30 cellular contexts compared by ENCODE assay signal in the genomic region with DNA sequence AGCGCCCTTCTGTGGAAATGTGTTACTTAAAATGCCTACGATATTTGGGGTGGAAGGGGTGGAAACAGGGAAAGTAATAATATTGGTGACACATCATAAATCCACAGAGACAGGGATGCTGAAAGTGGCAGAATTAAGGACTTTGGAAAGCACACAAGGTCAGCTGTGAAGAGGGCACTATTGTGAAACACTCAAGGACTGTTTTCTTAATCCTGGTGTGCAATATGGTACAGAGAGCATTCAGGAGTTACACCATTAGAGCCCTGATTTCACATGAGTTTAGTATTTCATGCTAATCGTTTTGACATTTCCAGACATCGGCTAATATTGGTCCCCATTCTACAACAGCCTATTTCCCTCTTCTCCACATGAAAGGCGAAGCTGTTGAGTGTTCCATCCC.
DNase-seq lines count a peak whose midpoint lies in the region; ATAC-seq, FAIRE-seq and TF ChIP-seq lines count a peak whose summit lies in the region.
"Had no signal": no experiment of that assay in that cellular context is flagged by ENCODE, and none has a peak within 500 bp of the region (broad histone marks: within the 10 kb centered on the region; RNA-seq: fewer than 3 reads in every experiment).

No MANE protein-coding gene starts in this region.

- peaks cover 0 to 16% (median 0%) of the 10 kb centered on the region in 3 donors for H3K4me1 ChIP-seq in gastroesophageal sphincter
- H3K4me1 ChIP-seq in lung (ENCODE audit: control insufficient read depth in 2 of 2, insufficient read depth in 2 of 2, low read length in 2 of 2), result peaks cover 0 to 9% of the 10 kb centered on the region in 2 donors
- H3K4me1 ChIP-seq: psoas muscle had no signal

- TF ChIP-seq POLR2A in gastroesophageal sphincter (IDR thresholded peaks at IDR 0.05), result no peak

- H3K9me3 ChIP-seq in gastroesophageal sphincter (no peaks in the 10 kb centered on the region), lung (ENCODE audit: control insufficient read depth in 2 of 2, insufficient read depth in 1 of 2, low read length in 1 of 2) (no peaks in the 10 kb centered on the region)
- H3K9me3 ChIP-seq: ascending aorta, Caco-2, heart right ventricle, neutrophil, psoas muscle, testis had no signal

- H3K27me3 ChIP-seq in gastroesophageal sphincter (no peaks in the 10 kb centered on the region), lung (ENCODE audit: control insufficient read depth, insufficient read depth) (no peaks in the 10 kb centered on the region)
- H3K27me3 ChIP-seq: ascending aorta, heart right ventricle, testis had no signal

- FAIRE-seq in D721Med (lab: Jason Lieb, UNC), result no peak
- FAIRE-seq: endometrium had no signal

- ATAC-seq in gastroesophageal sphincter (peak; percentile 29), lung (ENCODE audit: insufficient read depth, low FRiP score) (peak; percentile 43), GM21515 (IDR thresholded peaks at IDR 0.05; ENCODE audit: unreplicated experiment) (no peak)
- ATAC-seq: stimulated activated naive B cell treated with anti-CD40 and anti-IgM and Interleukin-4, amounts not matched to agents 10 μg/mL and 1 μg/mL and 100 μg/mL, for 72 hours had no signal

- H3K36me3 ChIP-seq in gastroesophageal sphincter (no peaks in the 10 kb centered on the region), lung (ENCODE audit: control insufficient read depth in 2 of 2, insufficient read depth in 2 of 2, low read length in 2 of 2) (no peaks in the 10 kb centered on the region)
- H3K36me3 ChIP-seq: ascending aorta, heart right ventricle, neutrophil, WERI-Rb-1 had no signal

- TF ChIP-seq CTCF in AG10803 (conservative IDR thresholded peaks at IDR 0.05; ENCODE audit: low read length) (no peak), gastroesophageal sphincter (IDR thresholded peaks at IDR 0.05) (no peak), lung (IDR thresholded peaks at IDR 0.05; ENCODE audit: control extremely low read depth, extremely low read depth) (no peak), D721Med (IDR thresholded peaks at IDR 0.05; ENCODE audit: insufficient read depth, missing control alignments) (no peak)

- TF ChIP-seq EP300 in gastroesophageal sphincter (IDR thresholded peaks at IDR 0.05), result no peak

- peak; percentile 31 for DNase-seq in AG10803 (ENCODE audit: low read depth)
- DNase-seq in MV-4-11 (lab: John Stamatoyannopoulos, UW), result peak; percentile 54
- DNase-seq in lung (ENCODE audit: low spot score), result no peak
- DNase-seq in activated CD4-positive, alpha-beta T cell treated with anti-CD3 and anti-CD28 coated beads, Interleukin-2, amount 50 U/mL, for 1 hour, result no peak
- DNase-seq in NCI-H2107 (lab: John Stamatoyannopoulos, UW), result no peak
- DNase-seq in D721Med (ENCODE audit: insufficient read length, low spot score), result no peak
- DNase-seq: ACHN; activated CD4-positive, alpha-beta T cell treated with anti-CD3 and anti-CD28 coated beads, Interleukin-2, amount 50 U/mL, for 4 hours; activated CD8-positive, alpha-beta memory T cell treated with anti-CD3 and anti-CD28 coated beads, Interleukin-2, amount 50 U/mL, for 4 hours; C1 segment of cervical spinal cord; Caco-2; central memory CD4-positive, alpha-beta T cell; dermis blood vessel endothelial cell; DMS79 treated with DMSO at 0.1 percent for 48 hours; heart right ventricle; Karpas-422; NCI-H1092; NCI-H2029 treated with DMSO at 0.1 percent for 48 hours; NCI-H345; NCI-H774; psoas muscle; stimulated activated CD4-positive, alpha-beta T cell treated with anti-CD3 and anti-CD28 coated beads, Interleukin-4, amount 100 ng/mL, for 24 hours; stimulated activated naive B cell treated with anti-CD40 and anti-IgM and Interleukin-4, amounts not matched to agents 10 μg/mL and 1 μg/mL and 100 μg/mL, for 72 hours; testis; WERI-Rb-1 had no signal

- H3K4me3 ChIP-seq in AG10803 (ENCODE audit: low read length), result no peak overlapping the region
- no peak overlapping the region for H3K4me3 ChIP-seq in gastroesophageal sphincter
- H3K4me3 ChIP-seq in lung, result no peak overlapping the region
- H3K4me3 ChIP-seq: ascending aorta, heart right ventricle, psoas muscle, testis had no signal

- 85 to 87% methylated on average over 4 to 5 of the region's 5 CpGs for WGBS in gastroesophageal sphincter (ENCODE audit: low coverage in 1 of 2), 2 donors
- WGBS in lung, 2 donors, result 52 to 56% methylated on average over 5 of the region's 5 CpGs

- H3K27ac ChIP-seq in gastroesophageal sphincter (no peak overlapping the region), lung (ENCODE audit: low read depth in 1 of 2, low read length in 1 of 2) (no peak overlapping the region)
- H3K27ac ChIP-seq: ascending aorta, heart right ventricle, neutrophil, psoas muscle, testis, WERI-Rb-1 had no signal

Comparison
In these comparisons a context has a peak if more than half of its experiments do, and no peak if none do; other contexts are left out.
1. DNase-seq: peak in AG10803 (single experiment) and MV-4-11 (single experiment); none in lung (single experiment), activated CD4-positive, alpha-beta T cell treated with anti-CD3 and anti-CD28 coated beads, Interleukin-2, amount 50 U/mL, for 1 hour (single experiment), NCI-H2107 (single experiment) and D721Med (single experiment).